18 cellular contexts compared by ENCODE assay signal in the genomic region with DNA sequence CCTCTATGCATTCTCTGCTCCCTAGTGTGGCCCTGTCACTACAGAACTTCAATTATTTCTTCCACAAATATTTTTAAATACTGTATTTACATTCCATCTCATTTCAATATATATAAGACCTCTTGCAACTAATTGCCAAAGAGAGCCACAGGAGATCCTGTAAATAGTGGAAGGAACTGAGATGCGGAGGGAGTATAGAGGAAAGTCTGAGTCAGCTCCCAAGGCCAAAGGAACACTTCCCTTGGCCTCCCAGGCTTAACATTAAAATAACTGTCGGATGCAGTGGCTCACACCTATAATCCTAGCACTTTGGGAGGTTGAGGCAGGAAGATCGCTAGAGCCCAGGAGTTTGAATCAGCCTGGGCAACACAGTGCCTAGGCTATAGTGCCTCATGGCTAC. TPM values are rescaled to one million over a fixed set of nuclear protein-coding genes. Genes with fewer than 3 reads are reported as not detected.
DNase-seq lines count a peak whose midpoint lies in the region; ATAC-seq and TF ChIP-seq lines count a peak whose summit lies in the region.
"Had no signal": no experiment of that assay in that cellular context is flagged by ENCODE, and none has a peak within 500 bp of the region (broad histone marks: within the 10 kb centered on the region; RNA-seq: fewer than 3 reads in every experiment).

No MANE protein-coding gene starts in this region.

- peaks cover 18% of the 10 kb centered on the region for H3K4me1 ChIP-seq in IMR-90 (ENCODE audit: control insufficient read depth, insufficient read depth, low read length)
- H3K4me1 ChIP-seq in skeletal muscle tissue (ENCODE audit: control insufficient read depth in 3 of 3, insufficient read depth in 3 of 3, low read length in 3 of 3): peaks cover 0 to 16% (median 10%) of the 10 kb centered on the region in 3 donors

- H3K27me3 ChIP-seq in IMR-90 (ENCODE audit: control insufficient read depth, insufficient read depth, low read length) (no peaks in the 10 kb centered on the region), skeletal muscle tissue (ENCODE audit: control insufficient read depth in 3 of 3, insufficient read depth in 3 of 3, low read length in 3 of 3) (no peaks in the 10 kb centered on the region)
- H3K27me3 ChIP-seq: BE2C, body of pancreas, dorsolateral prefrontal cortex, SJSA1 had no signal

- in situ Hi-C loops in IMR-90 (cut with MboI; ENCODE audit: low sequenced_read_pairs): no loop called here

- H4K20me1 ChIP-seq in IMR-90 (ENCODE audit: insufficient read depth, low read length): peaks cover 4% of the 10 kb centered on the region; the same call in 1 of the 2 replicates

- H2AK5ac ChIP-seq in IMR-90 (ENCODE audit: low read depth, low read length): peak overlapping the region; percentile 85

- peaks cover 28 to 86% of the 10 kb centered on the region in 2 experiments for H3K79me1 ChIP-seq in IMR-90 (ENCODE audit: low read depth in 1 of 2, low read length in 2 of 2)

- H2AFZ ChIP-seq in IMR-90 (replicated peaks; ENCODE audit: low read length, poor library complexity): no peak overlapping the region

- H3K4me3 ChIP-seq in IMR-90 (ENCODE audit: insufficient read depth, low read depth, low read length) (no peak overlapping the region), skeletal muscle tissue (ENCODE audit: low read length in 3 of 3) (no peak overlapping the region)
- H3K4me3 ChIP-seq: body of pancreas, dorsolateral prefrontal cortex, SJSA1 had no signal

- H2BK5ac ChIP-seq in IMR-90 (ENCODE audit: low read depth, low read length, poor library complexity, severe bottlenecking): peak overlapping the region; percentile 91

- no peak overlapping the region; the same call in 1 of the 2 replicates for H4K5ac ChIP-seq in IMR-90 (ENCODE audit: low read depth, low read length)

- no peak for TF ChIP-seq POLR2A in IMR-90 (IDR thresholded peaks at IDR 0.05; ENCODE audit: low read depth, low read length)

- H2BK15ac ChIP-seq in IMR-90 (ENCODE audit: low read depth, low read length): peak overlapping the region; percentile 71; the same call in 1 of the 3 replicates

- peak overlapping the region; percentile 87; the same call in 1 of the 2 replicates for H2BK20ac ChIP-seq in IMR-90 (ENCODE audit: low read depth, low read length)

- H3K9me1 ChIP-seq in IMR-90 (ENCODE audit: insufficient read depth, low read length): peaks cover 17% of the 10 kb centered on the region

- H3K36me3 ChIP-seq in IMR-90 (ENCODE audit: control insufficient read depth, insufficient read depth, low read length) (no peaks in the 10 kb centered on the region), skeletal muscle tissue (ENCODE audit: control insufficient read depth in 3 of 3, insufficient read depth in 3 of 3, low read length in 3 of 3) (no peaks in the 10 kb centered on the region)

- no TSS peak for BruUV-seq in IMR-90 (replicated peaks; lab: Mats Ljungman, UMichigan)

- peak overlapping the region in 1 of 2 experiments; percentile 30; a peak in 1 of 4 replicates for H4K8ac ChIP-seq in IMR-90 (ENCODE audit: low read depth in 2 of 2, low read length in 2 of 2)

- H2AK9ac ChIP-seq in IMR-90 (replicated peaks; ENCODE audit: low read depth, low read length, poor library complexity): no peak overlapping the region

- no peak overlapping the region; the same call in 1 of the 2 replicates for H4K91ac ChIP-seq in IMR-90 (ENCODE audit: insufficient read depth, low read depth, low read length)

- peak overlapping the region; percentile 42 for H3K18ac ChIP-seq in IMR-90 (ENCODE audit: low read depth, low read length)

- H3K9me3 ChIP-seq in IMR-90 (ENCODE audit: control insufficient read depth, insufficient read depth, low read length): no peaks in the 10 kb centered on the region
- no peaks in the 10 kb centered on the region for H3K9me3 ChIP-seq in skeletal muscle tissue (ENCODE audit: control insufficient read depth in 3 of 3, low read length in 3 of 3)
- H3K9me3 ChIP-seq: BE2C, body of pancreas, SJSA1 had no signal

- POLR2A ChIA-PET in IMR-90 (lab: Charles Lee; ENCODE audit: unreplicated experiment): no interaction called here

- whole genome bisulfite sequencing in IMR-90 (ENCODE audit: extremely low coverage in 2 of 2, insufficient read length in 1 of 2), 2 experiments: no CpG with 5 or more reads among the region's 3 CpGs

- TF ChIP-seq RAD21 in IMR-90 (IDR thresholded peaks at IDR 0.05; ENCODE audit: low read length): no peak

- H3K23ac ChIP-seq in IMR-90 (ENCODE audit: low read depth, low read length): peak overlapping the region; percentile 18; the same call in 1 of the 2 replicates

- peak; percentile 60 for ATAC-seq in IMR-90 (ENCODE audit: low read depth)
- ATAC-seq in GM18858 (IDR thresholded peaks at IDR 0.05; ENCODE audit: unreplicated experiment): no peak
- ATAC-seq: body of pancreas; natural killer cell treated with Interleukin-12 subunit alpha and Interleukin-12 subunit beta and Interleukin-15 and Interleukin-18, amount 100 ng/mL, for 72 hours had no signal

- dilution Hi-C loops in IMR-90 (cut with HindIII; ENCODE audit: low sequenced_read_pairs, unreplicated experiment): no loop called here

- CTCF ChIA-PET in IMR-90 (lab: Yijun Ruan, JAX): interaction anchor here (0.6 to 2.5 kb wide), 3 partner anchors 18 to 568 kb away, joined by 3 to 11 read pairs (median 6); no protein-coding TSS in a partner anchor

- H3K27ac ChIP-seq in IMR-90 (ENCODE audit: insufficient read depth, low read length) (peak overlapping the region; percentile 90), skeletal muscle tissue (ENCODE audit: low read depth, low read length) (peak overlapping the region; percentile 46)
- H3K27ac ChIP-seq: body of pancreas, SJSA1 had no signal

- peak; percentile 81 for DNase-seq in IMR-90
- peak; percentile 77 for DNase-seq in amniotic epithelial cell (ENCODE audit: low read depth)
- peak; percentile 56 for DNase-seq in fibroblast of the conjunctiva (ENCODE audit: low read depth)
- DNase-seq in MV-4-11 (lab: John Stamatoyannopoulos, UW): no peak
- DNase-seq in NCI-H2227 treated with DMSO at 0.1 percent for 48 hours (lab: John Stamatoyannopoulos, UW): no peak
- DNase-seq: activated CD4-positive, alpha-beta T cell treated with anti-CD3 and anti-CD28 coated beads, Interleukin-2, amount 10 ng/mL, durations not matched to agents 24 days and 14 days; activated naive CD4-positive, alpha-beta T cell treated with Interleukin-2 at 50 U/mL for 16 hours; BE2C; body of pancreas; dorsolateral prefrontal cortex; H7; mammary epithelial cell; NCI-H1694; T-helper 9 cell had no signal

- H3K56ac ChIP-seq in IMR-90 (ENCODE audit: extremely low read depth, insufficient read depth, low read length): no peak overlapping the region

- peak overlapping the region; percentile 72; the same call in 1 of the 2 replicates for H3K4ac ChIP-seq in IMR-90 (ENCODE audit: low read depth, low read length)

- H3K4me2 ChIP-seq in IMR-90 (ENCODE audit: low read depth, low read length): peak overlapping the region; percentile 22

- TF ChIP-seq CTCF in IMR-90 (conservative IDR thresholded peaks at IDR 0.05; ENCODE audit: low read depth, low read length): no peak

- no peak overlapping the region for H3K14ac ChIP-seq in IMR-90 (replicated peaks; ENCODE audit: low read depth, low read length)

- peak overlapping the region; percentile 73 for H2BK120ac ChIP-seq in IMR-90 (ENCODE audit: low read depth, low read length)

- H3K9ac ChIP-seq in IMR-90 (ENCODE audit: low read depth, low read length) (no peak overlapping the region), skeletal muscle tissue (ENCODE audit: low read depth in 1 of 3, low read length in 3 of 3) (no peak overlapping the region)

- intact Hi-C loops in IMR-90 (cut with micrococcal nuclease): loop anchor here (2.0 kb wide), 1 partner anchor 13 kb away; no protein-coding TSS in a partner anchor

TF ChIP-seq in IMR-90, 13 proteins besides CTCF, POLR2A, EP300 and RAD21:
- no peak for TF ChIP-seq MAZ (IDR thresholded peaks at IDR 0.05; ENCODE audit: borderline replicate concordance, low read depth, low read length)
- TF ChIP-seq SMC3 (IDR thresholded peaks at IDR 0.05; ENCODE audit: low read depth, low read length): no peak

RNA-seq across cellular contexts. Expression of a gene that starts 31.2 kb away (rescaled TPM):
- total RNA-seq in IMR-90 (2012; rRNA removed) (178 and 227 TPM in 2 replicates), skeletal muscle tissue (200 TPM)
- 146 and 151 TPM in 2 replicates for polyA plus RNA-seq in IMR-90 (2012; rRNA removed)
- 70.2 and 96.3 TPM in 2 replicates for polyA plus RNA-seq in IMR-90 (2012; cell fraction: cytosol; rRNA removed)
- polyA plus RNA-seq in IMR-90 (2012; cell fraction: nucleus; rRNA removed; ENCODE audit: low replicate concordance): 131 and 234 TPM in 2 replicates

Comparison
In these comparisons a context has a peak if more than half of its experiments do, and no peak if none do; other contexts are left out.
1. DNase-seq: peak in IMR-90 (single experiment), amniotic epithelial cell (single experiment) and fibroblast of the conjunctiva (single experiment); none in MV-4-11 (single experiment) and NCI-H2227 treated with DMSO at 0.1 percent for 48 hours (single experiment).